Comparison of ENCODE assay signal across 12 cellular contexts in the genomic region with DNA sequence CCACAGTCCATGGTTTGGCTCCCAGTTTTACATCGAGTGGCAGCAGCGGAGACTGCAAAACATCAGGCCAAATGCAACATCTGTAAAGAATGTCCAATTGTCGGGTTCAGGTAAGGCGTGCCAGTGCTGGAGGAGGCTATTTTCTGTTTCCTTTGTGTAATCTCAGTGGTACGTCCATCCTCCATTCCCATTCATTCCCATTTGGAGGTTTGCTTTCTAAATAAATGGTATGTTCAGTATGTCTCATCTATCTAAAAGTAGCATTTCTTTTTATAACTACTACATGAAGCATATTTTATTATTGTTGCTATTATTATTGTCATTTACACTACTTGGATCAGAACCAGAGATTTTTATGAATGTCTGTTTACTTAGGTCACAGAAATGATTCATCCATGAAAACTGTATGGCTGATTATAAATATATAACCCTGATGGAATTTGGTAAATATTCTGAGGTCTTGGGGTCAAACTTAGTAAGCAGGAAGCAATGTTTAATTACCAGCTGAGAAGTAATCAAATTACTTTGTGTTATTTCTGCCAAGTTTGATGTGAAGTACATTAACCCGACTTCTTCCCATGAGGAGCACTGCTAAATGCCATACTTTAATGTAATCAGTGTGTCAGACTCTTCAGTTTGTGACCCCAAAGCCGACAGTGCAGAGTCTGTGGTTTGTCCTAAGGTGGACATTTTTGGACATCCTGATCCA.
A peak's percentile ranks its signal among the peaks of the same experiment; 100 is the strongest.
DNase-seq lines count a peak whose midpoint lies in the region; ATAC-seq and TF ChIP-seq lines count a peak whose summit lies in the region.
"Had no signal": no experiment of that assay in that cellular context is flagged by ENCODE, and none has a peak within 500 bp of the region (broad histone marks: within the 10 kb centered on the region; RNA-seq: fewer than 3 reads in every experiment).

No MANE protein-coding gene starts in this region.

- DNase-seq in Daoy (ENCODE audit: low read depth), result peak; percentile 11
- peak; percentile 87 for DNase-seq in M059J (ENCODE audit: low read depth)
- DNase-seq in choroid plexus epithelial cell (ENCODE audit: low read depth), result peak; percentile 74
- peak; percentile 44 for DNase-seq in myocyte (ENCODE audit: low read depth)
- no peak for DNase-seq in H7
- DNase-seq in T-helper 1 cell, result no peak
- DNase-seq in Kasumi-1 (lab: John Stamatoyannopoulos, UW), result no peak
- DNase-seq: activated CD4-positive, alpha-beta T cell treated with anti-CD3 and anti-CD28 coated beads for 4 hours; NCI-H2029; NK-92 treated with Interleukin-12 subunit alpha and Interleukin-12 subunit beta, amount 100 ng/mL, for 24 hours; retina had no signal

- no peak for ATAC-seq in HG02610 (IDR thresholded peaks at IDR 0.05; ENCODE audit: unreplicated experiment)

- no peaks in the 10 kb centered on the region for H3K27me3 ChIP-seq in H7 (ENCODE audit: control insufficient read depth, insufficient read depth, low read length)

- H3K4me3 ChIP-seq in choroid plexus epithelial cell (ENCODE audit: low read depth, low read length), result no peak overlapping the region
- H3K4me3 ChIP-seq in H7 (ENCODE audit: insufficient read depth, low read depth, low read length), result no peak overlapping the region

- TF ChIP-seq CTCF in choroid plexus epithelial cell (conservative IDR thresholded peaks at IDR 0.05; ENCODE audit: low read depth, low read length), result no peak

- peaks cover 4% of the 10 kb centered on the region for H3K36me3 ChIP-seq in H7 (replicated peaks; ENCODE audit: control insufficient read depth, insufficient read depth, low read length)

Comparison
In these comparisons a context has a peak if more than half of its experiments do, and no peak if none do; other contexts are left out.
1. DNase-seq: peak in Daoy (single experiment), M059J (single experiment), choroid plexus epithelial cell (single experiment) and myocyte (single experiment); none in H7 (single experiment), T-helper 1 cell (0 of 5) and Kasumi-1 (0 of 2).